Comparison of ENCODE assay signal across 17 cellular contexts in genomic region chr11:64409278-64409677, GRCh38.
"Had no signal": no experiment of that assay in that cellular context is flagged by ENCODE, and none has a peak within 500 bp of the region (broad histone marks: within the 10 kb centered on the region; RNA-seq: fewer than 3 reads in every experiment).

No MANE protein-coding gene starts in this region.

- H3K27ac ChIP-seq: colonic mucosa, esophagus muscularis mucosa, ovary, thyroid gland had no signal

- H3K27me3 Mint-ChIP-seq: activated naive CD8-positive, alpha-beta T cell had no signal

- H3K27ac Mint-ChIP-seq: activated CD4-positive, alpha-beta T cell treated with anti-CD3 and anti-CD28 coated beads, Interleukin-2, amount 10 ng/mL, durations not matched to agents 7 days and 5 days; activated naive CD8-positive, alpha-beta T cell; stimulated activated memory B cell treated with anti-CD40 and anti-IgM and Interleukin-4, amounts not matched to agents 10 μg/mL and 1 μg/mL and 100 μg/mL, for 72 hours; T-helper 17 cell had no signal

- H3K4me3 ChIP-seq: colonic mucosa, esophagus muscularis mucosa, ovary, sigmoid colon, thyroid gland had no signal

- H3K4me1 Mint-ChIP-seq: activated CD4-positive, alpha-beta T cell treated with anti-CD3 and anti-CD28 coated beads, Interleukin-2, amount 10 ng/mL, durations not matched to agents 7 days and 5 days; stimulated activated memory B cell treated with anti-CD40 and anti-IgM and Interleukin-4, amounts not matched to agents 10 μg/mL and 1 μg/mL and 100 μg/mL, for 72 hours; T-helper 17 cell had no signal

- ATAC-seq: stimulated activated memory B cell treated with anti-CD40 and anti-IgM and Interleukin-4, amounts not matched to agents 10 μg/mL and 1 μg/mL and 100 μg/mL, for 72 hours; T-helper 17 cell had no signal

- H3K9me3 ChIP-seq: colonic mucosa, esophagus muscularis mucosa, ovary, sigmoid colon, thyroid gland had no signal

- H3K4me1 ChIP-seq: colonic mucosa, thyroid gland had no signal

- DNase-seq: activated CD4-positive, alpha-beta T cell treated with anti-CD3 and anti-CD28 coated beads, Interleukin-2, amount 10 ng/mL, durations not matched to agents 7 days and 5 days; activated CD8-positive, alpha-beta memory T cell treated with anti-CD3 and anti-CD28 coated beads for 24 hours; activated gamma-delta T cell treated with Interleukin-2 at 50 U/mL for 16 hours; amniotic stem cell; caudate nucleus; colonic mucosa; effector CD4-positive, alpha-beta T cell; kidney glomerular epithelial cell; ovary; stimulated activated CD4-positive, alpha-beta T cell treated with anti-CD3 and anti-CD28 coated beads, Interleukin-12 subunit alpha, Interleukin-12 subunit beta, amount 100 ng/mL, for 4 hours; stimulated activated CD4-positive, alpha-beta T cell treated with anti-CD3 and anti-CD28 coated beads, Interleukin-2, amount 100 ng/mL, for 24 hours; T-helper 17 cell; thyroid gland had no signal

- H3K36me3 Mint-ChIP-seq: activated naive CD8-positive, alpha-beta T cell; stimulated activated memory B cell treated with anti-CD40 and anti-IgM and Interleukin-4, amounts not matched to agents 10 μg/mL and 1 μg/mL and 100 μg/mL, for 72 hours had no signal

- H3K9me3 Mint-ChIP-seq: activated CD4-positive, alpha-beta T cell treated with anti-CD3 and anti-CD28 coated beads, Interleukin-2, amount 10 ng/mL, durations not matched to agents 7 days and 5 days had no signal

- H3K36me3 ChIP-seq: colonic mucosa, esophagus muscularis mucosa, ovary, sigmoid colon, thyroid gland had no signal

- H3K4me3 Mint-ChIP-seq: activated CD4-positive, alpha-beta T cell treated with anti-CD3 and anti-CD28 coated beads, Interleukin-2, amount 10 ng/mL, durations not matched to agents 7 days and 5 days; activated naive CD8-positive, alpha-beta T cell; stimulated activated memory B cell treated with anti-CD40 and anti-IgM and Interleukin-4, amounts not matched to agents 10 μg/mL and 1 μg/mL and 100 μg/mL, for 72 hours; T-helper 17 cell had no signal

- H3K27me3 ChIP-seq: colonic mucosa, ovary, sigmoid colon, thyroid gland had no signal
